11 cellular contexts compared by ENCODE assay signal in genomic region chr3:155553800-155554199, GRCh38.
A peak's percentile ranks its signal among the peaks of the same experiment; 100 is the strongest.
DNase-seq lines count a peak whose midpoint lies in the region; ATAC-seq and TF ChIP-seq lines count a peak whose summit lies in the region.
"Had no signal": no experiment of that assay in that cellular context is flagged by ENCODE, and none has a peak within 500 bp of the region (broad histone marks: within the 10 kb centered on the region; RNA-seq: fewer than 3 reads in every experiment).

No MANE protein-coding gene starts in this region.

- no peaks in the 10 kb centered on the region for H3K79me1 ChIP-seq in mesenchymal stem cell (replicated peaks; ENCODE audit: low read length, poor library complexity, severe bottlenecking)

- H2AFZ ChIP-seq in mesenchymal stem cell (ENCODE audit: low read depth, low read length): no peak overlapping the region

- WGBS in mesenchymal stem cell: 63% methylated on average over 2 of the region's 4 CpGs

- H3K4me2 ChIP-seq in mesenchymal stem cell (ENCODE audit: low read length, poor library complexity, severe bottlenecking): no peak overlapping the region

- no peak overlapping the region for H3K23ac ChIP-seq in mesenchymal stem cell (ENCODE audit: low read length in 2 of 2)

- H3K9me3 ChIP-seq in mesenchymal stem cell (ENCODE audit: control insufficient read depth, low read length) (no peaks in the 10 kb centered on the region), lower lobe of right lung (no peaks in the 10 kb centered on the region)
- H3K9me3 ChIP-seq: tibial artery had no signal

- H2BK12ac ChIP-seq in mesenchymal stem cell (ENCODE audit: low read length in 2 of 2): no peak overlapping the region

- intact Hi-C loops in lower lobe of right lung (cut with DNase I): no loop called here

- peaks cover 8% of the 10 kb centered on the region for H3K4me1 ChIP-seq in mesenchymal stem cell (ENCODE audit: control insufficient read depth, insufficient read depth, low read depth, low read length)
- H3K4me1 ChIP-seq in lower lobe of right lung: no peaks in the 10 kb centered on the region
- H3K4me1 ChIP-seq: tibial artery had no signal

- H2BK120ac ChIP-seq in mesenchymal stem cell (ENCODE audit: low read depth, low read length): no peak overlapping the region

- H3K4ac ChIP-seq in mesenchymal stem cell (ENCODE audit: low read depth in 1 of 2, low read length in 2 of 2): no peak overlapping the region

- no peak for TF ChIP-seq CTCF in lower lobe of right lung (IDR thresholded peaks at IDR 0.05)

- H2BK15ac ChIP-seq in mesenchymal stem cell (ENCODE audit: low read depth, poor library complexity, severe bottlenecking): no peak overlapping the region

- no peak overlapping the region for H4K91ac ChIP-seq in mesenchymal stem cell (ENCODE audit: low read length)

- H3K27ac ChIP-seq in mesenchymal stem cell (ENCODE audit: low read length, poor library complexity, severe bottlenecking): peak overlapping the region; percentile 98
- no peak overlapping the region for H3K27ac ChIP-seq in lower lobe of right lung
- H3K27ac ChIP-seq: tibial artery had no signal

- H3K18ac ChIP-seq in mesenchymal stem cell (ENCODE audit: low read depth in 1 of 2, low read length in 2 of 2): no peak overlapping the region

- H3K14ac ChIP-seq in mesenchymal stem cell (ENCODE audit: low read length in 2 of 2): no peak overlapping the region

- ATAC-seq in GM18498 (IDR thresholded peaks at IDR 0.05; ENCODE audit: unreplicated experiment) (peak; percentile 34), GM21576 (IDR thresholded peaks at IDR 0.05; ENCODE audit: unreplicated experiment) (peak; percentile 42), lower lobe of right lung (no peak)

- H3K9ac ChIP-seq in mesenchymal stem cell (ENCODE audit: low read length): no peak overlapping the region

- H2BK5ac ChIP-seq in mesenchymal stem cell (ENCODE audit: low read depth, low read length, poor library complexity, severe bottlenecking): no peak overlapping the region

- DNase-seq in NAMALWA (ENCODE audit: low spot score): peak; percentile 69
- no peak for DNase-seq in mesenchymal stem cell
- no peak for DNase-seq in NCI-H2196 treated with DMSO at 0.1 percent for 48 hours (lab: John Stamatoyannopoulos, UW; ENCODE audit: unreplicated experiment)
- no peak for DNase-seq in lower lobe of right lung
- no peak for DNase-seq in dermis blood vessel endothelial cell
- DNase-seq: activated B cell treated with CpG ODN at 0.5 μM for 24 hours; NCI-H526; stimulated activated CD4-positive, alpha-beta T cell treated with anti-CD3 and anti-CD28 coated beads, Interleukin-15, amount 100 ng/mL, for 24 hours; tibial artery had no signal

- H3K27me3 ChIP-seq in mesenchymal stem cell (ENCODE audit: control insufficient read depth in 1 of 2, insufficient read depth in 1 of 2, low read length in 2 of 2) (no peaks in the 10 kb centered on the region), lower lobe of right lung (ENCODE audit: low read depth) (no peaks in the 10 kb centered on the region)
- H3K27me3 ChIP-seq: tibial artery had no signal

- H4K8ac ChIP-seq in mesenchymal stem cell (ENCODE audit: low read length): no peak overlapping the region

- H3K4me3 ChIP-seq in mesenchymal stem cell (ENCODE audit: insufficient read depth in 1 of 2, low read depth in 1 of 2, low read length in 2 of 2): no peak overlapping the region
- no peak overlapping the region for H3K4me3 ChIP-seq in lower lobe of right lung
- H3K4me3 ChIP-seq: tibial artery had no signal

- no peak overlapping the region for H2AK5ac ChIP-seq in mesenchymal stem cell (ENCODE audit: low read length, severe bottlenecking)

- H3K36me3 ChIP-seq in mesenchymal stem cell (ENCODE audit: control insufficient read depth in 1 of 2, insufficient read depth in 2 of 2, low read depth in 1 of 2, low read length in 2 of 2) (no peaks in the 10 kb centered on the region), lower lobe of right lung (no peaks in the 10 kb centered on the region)
- H3K36me3 ChIP-seq: tibial artery had no signal

Comparison
In these comparisons a context has a peak if more than half of its experiments do, and no peak if none do; other contexts are left out.
1. ATAC-seq: peak in GM18498 (single experiment) and GM21576 (single experiment); none in lower lobe of right lung (0 of 2).